Comparison of ENCODE assay signal across 18 cellular contexts in the genomic region with DNA sequence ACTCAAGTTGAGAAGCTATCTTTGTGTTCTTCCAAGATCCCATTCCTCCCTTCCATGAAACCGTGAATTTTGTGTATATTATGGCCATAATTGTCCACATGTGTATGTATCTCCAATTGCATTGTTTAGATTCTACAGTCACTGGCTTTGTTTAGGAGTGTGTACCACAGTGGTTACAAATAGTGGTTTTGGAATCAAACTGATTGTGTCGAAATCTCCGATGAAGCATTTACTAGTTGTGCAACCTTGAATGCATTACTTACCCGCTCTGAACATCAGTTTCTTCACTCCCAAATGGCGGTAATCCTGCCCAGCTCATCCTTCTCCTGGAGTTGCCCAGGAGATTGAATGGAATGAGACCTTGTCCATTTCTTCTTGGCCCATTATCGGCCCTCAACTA.
DNase-seq lines count a peak whose midpoint lies in the region; ATAC-seq and TF ChIP-seq lines count a peak whose summit lies in the region.
"Had no signal": no experiment of that assay in that cellular context is flagged by ENCODE, and none has a peak within 500 bp of the region (broad histone marks: within the 10 kb centered on the region; RNA-seq: fewer than 3 reads in every experiment).

No MANE protein-coding gene starts in this region.

- no peak for TF ChIP-seq POLR2A in NB4 (IDR thresholded peaks at IDR 0.05; ENCODE audit: extremely low read depth, insufficient read length)

- intact Hi-C loops in left colon (cut with DNase I, micrococcal nuclease), result no loop called here

- TF ChIP-seq CTCF in NB4 (IDR thresholded peaks at IDR 0.05; ENCODE audit: low read depth, low read length) (no peak), fibroblast of mammary gland (conservative IDR thresholded peaks at IDR 0.05; ENCODE audit: control insufficient read depth, insufficient read depth, low read depth, low read length) (no peak)

- no peak for ATAC-seq in left colon
- ATAC-seq in HG03095 (IDR thresholded peaks at IDR 0.05; ENCODE audit: unreplicated experiment), result no peak

- DNase-seq in ELR (ENCODE audit: low read depth), result peak; percentile 47
- peak; percentile 84 for DNase-seq in NB4 (ENCODE audit: low read depth)
- peak; percentile 94 for DNase-seq in fibroblast of mammary gland (ENCODE audit: low read depth)
- DNase-seq in skeletal muscle cell (ENCODE audit: low read depth), result peak; percentile 71
- DNase-seq in 8988T, result no peak
- DNase-seq in left colon, result no peak
- DNase-seq: activated naive CD4-positive, alpha-beta T cell treated with anti-CD3 and anti-CD28 coated beads, Interleukin-2, amount 10 ng/mL, durations not matched to agents 7 days and 5 days; C1 segment of cervical spinal cord; colonic mucosa; DMS153; glutamatergic neuron; lower lobe of right lung; NCI-H1092 treated with DMSO at 0.1 percent for 48 hours; NCI-H2081 treated with DMSO at 0.1 percent for 48 hours; NCI-H510A; stimulated activated CD4-positive, alpha-beta T cell treated with anti-CD3 and anti-CD28 coated beads, Interleukin-4, amount 100 ng/mL, for 1 hour had no signal

- H3K4me3 ChIP-seq in NB4 (ENCODE audit: low read depth, low read length) (peak overlapping the region; percentile 6), fibroblast of mammary gland (ENCODE audit: control insufficient read depth, low read depth, low read length) (no peak overlapping the region), skeletal muscle cell (ENCODE audit: low read depth, low read length) (no peak overlapping the region)
- H3K4me3 ChIP-seq: colonic mucosa, lower lobe of right lung, ovary had no signal

Comparison
In these comparisons a context has a peak if more than half of its experiments do, and no peak if none do; other contexts are left out.
1. DNase-seq: peak in ELR (single experiment), NB4 (single experiment), fibroblast of mammary gland (single experiment) and skeletal muscle cell (single experiment); none in 8988T (single experiment) and left colon (0 of 2).